13 cellular contexts compared by ENCODE assay signal in genomic region chrX:72272868-72273267, GRCh38. TPM values are rescaled to one million over a fixed set of nuclear protein-coding genes. Genes with fewer than 3 reads are reported as not detected.
A peak's percentile ranks its signal among the peaks of the same experiment; 100 is the strongest.
DNase-seq lines count a peak whose midpoint lies in the region; ATAC-seq and TF ChIP-seq lines count a peak whose summit lies in the region.
"Had no signal": no experiment of that assay in that cellular context is flagged by ENCODE, and none has a peak within 500 bp of the region (broad histone marks: within the 10 kb centered on the region; RNA-seq: fewer than 3 reads in every experiment).

No MANE protein-coding gene starts in this region.

- H3K36me3 ChIP-seq in CD8-positive, alpha-beta T cell (ENCODE audit: insufficient read depth, low read length) = peaks cover 27% of the 10 kb centered on the region
- H3K36me3 ChIP-seq in mesenchymal stem cell (ENCODE audit: control insufficient read depth in 1 of 2, insufficient read depth in 2 of 2, low read depth in 1 of 2, low read length in 2 of 2) = peaks cover 14 to 84% of the 10 kb centered on the region in 2 experiments

- H3K4me3 ChIP-seq in CD8-positive, alpha-beta T cell (ENCODE audit: low read depth, low read length) = no peak overlapping the region
- no peak overlapping the region for H3K4me3 ChIP-seq in mesenchymal stem cell (ENCODE audit: insufficient read depth in 1 of 2, low read depth in 1 of 2, low read length in 2 of 2)

- peaks cover 77% of the 10 kb centered on the region for H3K36me3 Mint-ChIP-seq in CD8-positive, alpha-beta T cell
- peaks cover 63% of the 10 kb centered on the region for H3K36me3 Mint-ChIP-seq in activated naive CD8-positive, alpha-beta T cell treated with anti-CD3 and anti-CD28 coated beads for 36 hours

- peaks cover 48% of the 10 kb centered on the region for H3K4me1 Mint-ChIP-seq in CD8-positive, alpha-beta T cell (ENCODE audit: low read depth)
- peaks cover 37% of the 10 kb centered on the region for H3K4me1 Mint-ChIP-seq in activated naive CD8-positive, alpha-beta T cell treated with anti-CD3 and anti-CD28 coated beads for 36 hours

- H3K27me3 ChIP-seq in CD8-positive, alpha-beta T cell (ENCODE audit: insufficient read depth, low read length) = no peaks in the 10 kb centered on the region
- H3K27me3 ChIP-seq in mesenchymal stem cell (ENCODE audit: control insufficient read depth in 1 of 2, insufficient read depth in 1 of 2, low read length in 2 of 2) = no peaks in the 10 kb centered on the region

- no peak for TF ChIP-seq CTCF in CD8-positive, alpha-beta T cell (IDR thresholded peaks at IDR 0.05)

- no peak overlapping the region for H2AK5ac ChIP-seq in mesenchymal stem cell (ENCODE audit: low read length, severe bottlenecking)

- no peak for ATAC-seq in CD8-positive, alpha-beta T cell
- ATAC-seq in GM19023 (IDR thresholded peaks at IDR 0.05; ENCODE audit: unreplicated experiment) = no peak

- no peak overlapping the region for H2AFZ ChIP-seq in mesenchymal stem cell (ENCODE audit: low read depth, low read length)

- no peak overlapping the region for H3K23ac ChIP-seq in mesenchymal stem cell (ENCODE audit: low read length in 2 of 2)

- H3K14ac ChIP-seq in mesenchymal stem cell (ENCODE audit: low read length in 2 of 2) = no peak overlapping the region

- H3K18ac ChIP-seq in mesenchymal stem cell (ENCODE audit: low read depth in 1 of 2, low read length in 2 of 2) = no peak overlapping the region

- H3K27ac Mint-ChIP-seq in CD8-positive, alpha-beta T cell = peak overlapping the region; percentile 81
- peak overlapping the region; percentile 81 for H3K27ac Mint-ChIP-seq in activated naive CD8-positive, alpha-beta T cell treated with anti-CD3 and anti-CD28 coated beads for 36 hours

- CTCF ChIA-PET in CD8-positive, alpha-beta T cell (lab: Charles Lee) = no interaction called here

- no peak overlapping the region for H3K4me2 ChIP-seq in mesenchymal stem cell (ENCODE audit: low read length, poor library complexity, severe bottlenecking)

- no peak overlapping the region for H4K8ac ChIP-seq in mesenchymal stem cell (ENCODE audit: low read length)

- no peak overlapping the region for H4K91ac ChIP-seq in mesenchymal stem cell (ENCODE audit: low read length)

- intact Hi-C loops in CD8-positive, alpha-beta T cell (cut with DNase I, micrococcal nuclease) = loop anchor here (10.0 kb wide), 3 partner anchors 302 to 1292 kb away; partner anchors contain the start of genes CHIC1 (in 1 of the 2), HDAC8 (in 1 of the 2) and TAF1 (in 1 of the 2)

- H2BK5ac ChIP-seq in mesenchymal stem cell (ENCODE audit: low read depth, low read length, poor library complexity, severe bottlenecking) = no peak overlapping the region

- H2BK12ac ChIP-seq in mesenchymal stem cell (ENCODE audit: low read length in 2 of 2) = no peak overlapping the region

- no peak overlapping the region for H3K9ac ChIP-seq in mesenchymal stem cell (ENCODE audit: low read length)

- POLR2A ChIA-PET in CD8-positive, alpha-beta T cell (lab: Charles Lee) = no interaction called here

- H3K4ac ChIP-seq in mesenchymal stem cell (ENCODE audit: low read depth in 1 of 2, low read length in 2 of 2) = no peak overlapping the region

- peaks cover 29% of the 10 kb centered on the region for H3K4me1 ChIP-seq in CD8-positive, alpha-beta T cell (ENCODE audit: insufficient read depth, low read length)
- peaks cover 11% of the 10 kb centered on the region for H3K4me1 ChIP-seq in mesenchymal stem cell (ENCODE audit: control insufficient read depth, insufficient read depth, low read depth, low read length)

- H3K79me1 ChIP-seq in mesenchymal stem cell (replicated peaks; ENCODE audit: low read length, poor library complexity, severe bottlenecking) = no peaks in the 10 kb centered on the region

- H3K4me3 Mint-ChIP-seq in CD8-positive, alpha-beta T cell = no peak overlapping the region
- peak overlapping the region; percentile 48 for H3K4me3 Mint-ChIP-seq in activated naive CD8-positive, alpha-beta T cell treated with anti-CD3 and anti-CD28 coated beads for 36 hours

- H2BK15ac ChIP-seq in mesenchymal stem cell (ENCODE audit: low read depth, poor library complexity, severe bottlenecking) = no peak overlapping the region

- 68% methylated on average over 2 of the region's 3 CpGs for WGBS in mesenchymal stem cell

- H3K9me3 Mint-ChIP-seq in CD8-positive, alpha-beta T cell = no peaks in the 10 kb centered on the region
- peaks cover 1% of the 10 kb centered on the region for H3K9me3 Mint-ChIP-seq in activated naive CD8-positive, alpha-beta T cell treated with anti-CD3 and anti-CD28 coated beads for 36 hours

- H3K27me3 Mint-ChIP-seq in CD8-positive, alpha-beta T cell (ENCODE audit: low read depth) = no peaks in the 10 kb centered on the region
- H3K27me3 Mint-ChIP-seq in activated naive CD8-positive, alpha-beta T cell treated with anti-CD3 and anti-CD28 coated beads for 36 hours = no peaks in the 10 kb centered on the region

- no peak for DNase-seq in CD8-positive, alpha-beta T cell
- DNase-seq in LHCN-M2 (ENCODE audit: low read depth) (peak; percentile 43), mesenchymal stem cell (peak; percentile 30), cerebellar cortex (ENCODE audit: low spot score) (no peak), midbrain (lab: John Stamatoyannopoulos, UW) (no peak)
- DNase-seq in activated naive CD8-positive, alpha-beta T cell treated with anti-CD3 and anti-CD28 coated beads for 36 hours = no peak
- no peak for DNase-seq in stimulated activated CD4-positive, alpha-beta T cell treated with anti-CD3 and anti-CD28 coated beads, Interleukin-12 subunit alpha, Interleukin-12 subunit beta, amount 100 ng/mL, for 4 hours
- DNase-seq: KBM-7; NCI-H345; occipital lobe; stimulated activated CD4-positive, alpha-beta T cell treated with anti-CD3 and anti-CD28 coated beads, Interleukin-2, amount 100 ng/mL, for 24 hours had no signal

- H3K27ac ChIP-seq in CD8-positive, alpha-beta T cell (ENCODE audit: low read depth, low read length) = no peak overlapping the region
- H3K27ac ChIP-seq in mesenchymal stem cell (ENCODE audit: low read length, poor library complexity, severe bottlenecking) = peak overlapping the region; percentile 35

- no peaks in the 10 kb centered on the region for H3K9me3 ChIP-seq in CD8-positive, alpha-beta T cell (ENCODE audit: low read length)
- no peaks in the 10 kb centered on the region for H3K9me3 ChIP-seq in mesenchymal stem cell (ENCODE audit: control insufficient read depth, low read length)

- no peak overlapping the region for H2BK120ac ChIP-seq in mesenchymal stem cell (ENCODE audit: low read depth, low read length)

RNA-seq across cellular contexts. Expression of gene RPS4X, which starts 4.2 kb away (rescaled TPM):
- 1,000 to 10,000 TPM; 1,509 to 1,538 TPM for total RNA-seq in CD8-positive, alpha-beta T cell
- 662 and 734 TPM in 2 replicates for total RNA-seq in LHCN-M2 (2014; rRNA removed)
- 926 TPM for polyA plus RNA-seq in LHCN-M2 (2012)
- total RNA-seq in activated naive CD8-positive, alpha-beta T cell treated with anti-CD3 and anti-CD28 coated beads for 36 hours = 1,000 to 10,000 TPM; 1,252 to 1,255 TPM
- polyA plus RNA-seq in mesenchymal stem cell (2013, experiment 1 of 2) = 917 TPM
- 925 TPM for polyA plus RNA-seq in mesenchymal stem cell (2013, experiment 2 of 2)

RNA-seq across cellular contexts. Expression of gene CITED1, which starts 32.8 kb away (rescaled TPM):
- not detected for total RNA-seq in CD8-positive, alpha-beta T cell
- 0.17 and 1.0 TPM in 2 replicates for total RNA-seq in LHCN-M2 (2014; rRNA removed)
- polyA plus RNA-seq in LHCN-M2 (2012) = 0.12 TPM
- total RNA-seq in activated naive CD8-positive, alpha-beta T cell treated with anti-CD3 and anti-CD28 coated beads for 36 hours = not detected
- 0.18 TPM for polyA plus RNA-seq in mesenchymal stem cell (2013, experiment 1 of 2)
- polyA plus RNA-seq in mesenchymal stem cell (2013, experiment 2 of 2) = 0.29 TPM
- polyA plus RNA-seq: fibroblast of lung had no signal

RNA-seq across cellular contexts. Expression of gene ERCC6L, which starts 34.0 kb away (rescaled TPM):
- under 1 TPM; 0.11 TPM for total RNA-seq in CD8-positive, alpha-beta T cell
- total RNA-seq in LHCN-M2 (2014; rRNA removed) = 15.3 and 18.0 TPM in 2 replicates
- 2.4 TPM for polyA plus RNA-seq in LHCN-M2 (2012)
- total RNA-seq in activated naive CD8-positive, alpha-beta T cell treated with anti-CD3 and anti-CD28 coated beads for 36 hours = 10 to 100 TPM; 13.1 to 13.7 TPM
- 0.61 TPM for polyA plus RNA-seq in mesenchymal stem cell (2013, experiment 1 of 2)
- polyA plus RNA-seq in mesenchymal stem cell (2013, experiment 2 of 2) = 0.62 TPM

Comparison
In these comparisons a context has a peak if more than half of its experiments do, and no peak if none do; other contexts are left out.
1. DNase-seq: peak in LHCN-M2 (single experiment) and mesenchymal stem cell (single experiment); none in CD8-positive, alpha-beta T cell (0 of 7), activated naive CD8-positive, alpha-beta T cell treated with anti-CD3 and anti-CD28 coated beads for 36 hours (single experiment), stimulated activated CD4-positive, alpha-beta T cell treated with anti-CD3 and anti-CD28 coated beads, Interleukin-12 subunit alpha, Interleukin-12 subunit beta, amount 100 ng/mL, for 4 hours (single experiment), cerebellar cortex (single experiment) and midbrain (single experiment).
2. RNA of gene ERCC6L, which starts 34.0 kb away (total RNA-seq): 15.3 to 18.0 TPM in LHCN-M2 and 13.1 to 13.7 TPM in activated naive CD8-positive, alpha-beta T cell treated with anti-CD3 and anti-CD28 coated beads for 36 hours; 0.11 TPM in CD8-positive, alpha-beta T cell; every median in the first group is over 10 times any median in the second.